In genomic region chr19:38684862-38685665, GRCh38 we compare ENCODE assay signal across 10 cellular contexts. TPM values are rescaled to one million over a fixed set of nuclear protein-coding genes. Genes with fewer than 3 reads are reported as not detected.
A peak's percentile ranks its signal among the peaks of the same experiment; 100 is the strongest.
DNase-seq lines count a peak whose midpoint lies in the region; ATAC-seq and TF ChIP-seq lines count a peak whose summit lies in the region.
"Had no signal": no experiment of that assay in that cellular context is flagged by ENCODE, and none has a peak within 500 bp of the region (broad histone marks: within the 10 kb centered on the region; RNA-seq: fewer than 3 reads in every experiment).

No MANE protein-coding gene starts in this region.

- H2BK15ac ChIP-seq in mesendoderm (replicated peaks; ENCODE audit: low read depth): no peak overlapping the region

- no peak overlapping the region for H3K4me3 Mint-ChIP-seq in activated T-cell treated with anti-CD3 and anti-CD28 coated beads, Interleukin-2, amount 50 U/mL, for 24 hours

- H3K79me2 ChIP-seq in mesendoderm (ENCODE audit: control insufficient read depth, insufficient read depth, low read length): peaks cover 69% of the 10 kb centered on the region

- no peak for TF ChIP-seq CTCF in breast epithelium (IDR thresholded peaks at IDR 0.05)
- no peak for TF ChIP-seq CTCF in transverse colon (IDR thresholded peaks at IDR 0.05)

- no peak overlapping the region for H4K5ac ChIP-seq in mesendoderm (ENCODE audit: low read length)

- no CpG with 5 or more reads among the region's 15 CpGs for WGBS in mesendoderm (ENCODE audit: extremely low coverage, insufficient coverage, low lambda C conversion rate)
- 56 to 78% methylated on average over 3 to 15 of the region's 15 CpGs for WGBS in transverse colon (ENCODE audit: low coverage in 1 of 2), 2 donors

- H4K8ac ChIP-seq in mesendoderm (ENCODE audit: low read depth, low read length): no peak overlapping the region

- TF ChIP-seq POLR2A in breast epithelium (IDR thresholded peaks at IDR 0.05) (no peak), transverse colon (IDR thresholded peaks at IDR 0.05) (no peak)

- peak overlapping the region in 1 of 3 donors; percentile 17 for H3K4me3 ChIP-seq in breast epithelium
- no peak overlapping the region for H3K4me3 ChIP-seq in mesendoderm (ENCODE audit: low read length)
- no peak overlapping the region for H3K4me3 ChIP-seq in transverse colon

- peak overlapping the region; percentile 41 for H2AK5ac ChIP-seq in mesendoderm (ENCODE audit: low read length)

- H3K36me3 Mint-ChIP-seq in activated T-cell treated with anti-CD3 and anti-CD28 coated beads, Interleukin-2, amount 50 U/mL, for 24 hours (ENCODE audit: low read depth): peaks cover 29% of the 10 kb centered on the region

- H3K4me2 ChIP-seq in mesendoderm (ENCODE audit: low read length): no peak overlapping the region

- H3K27me3 ChIP-seq in breast epithelium (no peaks in the 10 kb centered on the region), mesendoderm (ENCODE audit: insufficient read depth, low read length, poor library complexity) (no peaks in the 10 kb centered on the region), transverse colon (no peaks in the 10 kb centered on the region)

- ATAC-seq in GM19452 (IDR thresholded peaks at IDR 0.05; ENCODE audit: unreplicated experiment): no peak

- H3K79me1 ChIP-seq in mesendoderm (ENCODE audit: low read length): peaks cover 30% of the 10 kb centered on the region

- H3K27me3 Mint-ChIP-seq in activated T-cell treated with anti-CD3 and anti-CD28 coated beads, Interleukin-2, amount 50 U/mL, for 24 hours: no peaks in the 10 kb centered on the region

- peak overlapping the region; percentile 82 for H3K56ac ChIP-seq in mesendoderm (ENCODE audit: low read length)

- H3K36me3 ChIP-seq in breast epithelium (no peaks in the 10 kb centered on the region), mesendoderm (ENCODE audit: control insufficient read depth, insufficient read depth, low read length) (no peaks in the 10 kb centered on the region), transverse colon (no peaks in the 10 kb centered on the region)

- H3K23ac ChIP-seq in mesendoderm (ENCODE audit: low read length): no peak overlapping the region

- H3K27ac ChIP-seq in breast epithelium: peak overlapping the region; percentile 98 to 99
- H3K27ac ChIP-seq in mesendoderm (ENCODE audit: low read depth, low read length): peak overlapping the region; percentile 80
- H3K27ac ChIP-seq in transverse colon: peak overlapping the region; percentile 87 to 94 (median 92)

- H3K4ac ChIP-seq in mesendoderm (ENCODE audit: low read depth, low read length): peak overlapping the region; percentile 70

- H2BK5ac ChIP-seq in mesendoderm (ENCODE audit: low read length): peak overlapping the region; percentile 30

- no peaks in the 10 kb centered on the region for H3K9me3 Mint-ChIP-seq in activated T-cell treated with anti-CD3 and anti-CD28 coated beads, Interleukin-2, amount 50 U/mL, for 24 hours

- in situ Hi-C loops in transverse colon (cut with MboI; ENCODE audit: low pct_ligation_motif_present in 1 of 4, low pct_unique_long_range_greater_than_20kb in 1 of 4, low sequenced_read_pairs in 3 of 4): no loop called here

- peak overlapping the region; percentile 42 for H3K18ac ChIP-seq in mesendoderm (ENCODE audit: low read length)

- TF ChIP-seq EP300 in transverse colon (IDR thresholded peaks at IDR 0.05; ENCODE audit: low read depth): no peak

- H3K4me1 ChIP-seq in breast epithelium: peaks cover 27 to 41% of the 10 kb centered on the region in 2 donors
- H3K4me1 ChIP-seq in mesendoderm (ENCODE audit: control insufficient read depth, low read depth, low read length): peaks cover 33% of the 10 kb centered on the region
- peaks cover 55 to 91% (median 80%) of the 10 kb centered on the region in 4 donors for H3K4me1 ChIP-seq in transverse colon

- H3K27ac Mint-ChIP-seq in activated T-cell treated with anti-CD3 and anti-CD28 coated beads, Interleukin-2, amount 50 U/mL, for 24 hours: peak overlapping the region; percentile 90

- peak overlapping the region; percentile 55 for H3K9ac ChIP-seq in mesendoderm (ENCODE audit: low read length)

- H2BK120ac ChIP-seq in mesendoderm (ENCODE audit: low read depth, low read length): no peak overlapping the region

- H3K4me1 Mint-ChIP-seq in activated T-cell treated with anti-CD3 and anti-CD28 coated beads, Interleukin-2, amount 50 U/mL, for 24 hours (ENCODE audit: low read depth): peaks cover 74% of the 10 kb centered on the region

- DNase-seq in activated T-cell treated with anti-CD3 and anti-CD28 coated beads, Interleukin-2, amount 50 U/mL, for 24 hours: no peak
- DNase-seq in activated T-cell treated with anti-CD3 and anti-CD28 coated beads, Interleukin-2, amount 50 U/mL, for 1 hour: no peak
- DNase-seq in breast epithelium (ENCODE audit: low spot score in 2 of 2) (no peak), mesendoderm (no peak), transverse colon (no peak), GM19238 (ENCODE audit: insufficient read length, low spot score) (no peak), cerebellum (ENCODE audit: low spot score) (no peak)

- H3K9me3 ChIP-seq in breast epithelium: no peaks in the 10 kb centered on the region
- no peaks in the 10 kb centered on the region for H3K9me3 ChIP-seq in transverse colon

- intact Hi-C loops in breast epithelium (cut with DNase I; ENCODE audit: low total_unique reads) (no loop called here), transverse colon (cut with DNase I; ENCODE audit: low total_unique reads) (no loop called here)

RNA-seq across cellular contexts. Expression of gene ACTN4, which starts 37.6 kb away (rescaled TPM):
- 100 to 1,000 TPM; 182 to 296 (median 269) TPM for total RNA-seq in breast epithelium
- 294 TPM for polyA plus RNA-seq in mesendoderm (2013, experiment 1 of 2)
- polyA plus RNA-seq in mesendoderm (2013, experiment 2 of 2): 302 TPM
- total RNA-seq in transverse colon: 1,000 to 10,000 TPM in 1 of 4 donors, 100 to 1,000 TPM in 3; 458 to 1,080 (median 723) TPM
- total RNA-seq in cerebellum: 71.8 TPM

RNA-seq across cellular contexts. Expression of gene CAPN12, which starts 59.2 kb away (rescaled TPM):
- total RNA-seq in breast epithelium: 1 to 10 TPM in 2 of 3 donors, under 1 TPM in 1; 0.16 to 9.2 (median 4.1) TPM
- 6.6 TPM for polyA plus RNA-seq in mesendoderm (2013, experiment 1 of 2)
- 6.5 TPM for polyA plus RNA-seq in mesendoderm (2013, experiment 2 of 2)
- 10 to 100 TPM in 2 of 4 donors, 1 to 10 TPM in 1, not detected in 1; 2.6 to 44.8 (median 14.4) TPM for total RNA-seq in transverse colon
- total RNA-seq in cerebellum: 0.54 TPM
- total RNA-seq: SK-MEL-5 had no signal
- polyA plus RNA-seq: neural cell had no signal
